2 cellular contexts compared by ENCODE assay signal in genomic region chr11:13102575-13102840, GRCh38.
A peak's percentile ranks its signal among the peaks of the same experiment; 100 is the strongest.
TF ChIP-seq lines count a peak whose summit lies in the region.

No MANE protein-coding gene starts in this region.

TF ChIP-seq in K562, 482 proteins besides CTCF, POLR2A, EP300 and RAD21:
- TF ChIP-seq ZBTB40 (IDR thresholded peaks at IDR 0.05): 0 out of 2 replicates have a peak, but pooled peaks have one; percentile 22
- no peak for TF ChIP-seq ZBTB40 (CRISPR knock-in tag; IDR thresholded peaks at IDR 0.05)
- TF ChIP-seq PHF8 (IDR thresholded peaks at IDR 0.05; ENCODE audit: borderline replicate concordance, low read length): no peak

TF ChIP-seq in HepG2, 621 proteins besides CTCF, POLR2A, EP300 and RAD21 (continued from another document):
- TF ChIP-seq HNF1A (IDR thresholded peaks at IDR 0.05; ENCODE audit: low read depth) (no peak), HNF1A (CRISPR knock-in tag; IDR thresholded peaks at IDR 0.05; ENCODE audit: borderline replicate concordance) (no peak), MNT (IDR thresholded peaks at IDR 0.05) (no peak), HNF4A (CRISPR knock-in tag; IDR thresholded peaks at IDR 0.05) (no peak), GABPA (IDR thresholded peaks at IDR 0.05; ENCODE audit: low read depth, low read length) (no peak), GABPA (CRISPR knock-in tag; IDR thresholded peaks at IDR 0.05; ENCODE audit: low read depth) (no peak), DMAP1 (CRISPR knock-in tag; IDR thresholded peaks at IDR 0.05) (no peak), ERF (CRISPR knock-in tag; IDR thresholded peaks at IDR 0.05) (no peak), ZNF350 (CRISPR knock-in tag; IDR thresholded peaks at IDR 0.05; ENCODE audit: borderline replicate concordance, low read depth) (no peak), RAD51 (IDR thresholded peaks at IDR 0.05; ENCODE audit: borderline replicate concordance) (no peak), ZNF589 (CRISPR knock-in tag; conservative IDR thresholded peaks at IDR 0.05) (no peak), EED (CRISPR knock-in tag; IDR thresholded peaks at IDR 0.05) (no peak), ZBTB2 (CRISPR knock-in tag; IDR thresholded peaks at IDR 0.05; ENCODE audit: low read depth) (no peak)
